Comparison of ENCODE assay signal across 8 cellular contexts in genomic region chrX:42934020-42934701, GRCh38.
A peak's percentile ranks its signal among the peaks of the same experiment; 100 is the strongest.
DNase-seq lines count a peak whose midpoint lies in the region; ATAC-seq and TF ChIP-seq lines count a peak whose summit lies in the region.

No MANE protein-coding gene starts in this region.

- no peak for TF ChIP-seq POLR2A in Peyer's patch (IDR thresholded peaks at IDR 0.05)

- no peaks in the 10 kb centered on the region for H3K4me1 Mint-ChIP-seq in nephron progenitor cell

- peak overlapping the region in 1 of 4 donors; percentile 64 for H3K27ac ChIP-seq in Peyer's patch

- H3K27me3 ChIP-seq in Peyer's patch = no peaks in the 10 kb centered on the region
- H3K27me3 ChIP-seq in MG63 = no peaks in the 10 kb centered on the region

- peaks cover 4% of the 10 kb centered on the region for H3K36me3 Mint-ChIP-seq in nephron progenitor cell (ENCODE audit: low read depth)

- H3K36me3 ChIP-seq in Peyer's patch (no peaks in the 10 kb centered on the region), MG63 (no peaks in the 10 kb centered on the region)

- TF ChIP-seq CTCF in Peyer's patch (IDR thresholded peaks at IDR 0.05) = no peak
- TF ChIP-seq CTCF in nephron progenitor cell (IDR thresholded peaks at IDR 0.05) = no peak

- H3K4me3 ChIP-seq in Peyer's patch = no peak overlapping the region
- H3K4me3 ChIP-seq in MG63 = no peak overlapping the region

- peaks cover 7% of the 10 kb centered on the region for H3K9me3 Mint-ChIP-seq in nephron progenitor cell

- H3K9me3 ChIP-seq in Peyer's patch (no peaks in the 10 kb centered on the region), MG63 (no peaks in the 10 kb centered on the region)

- DNase-seq in NK-92 treated with Interleukin-12 subunit alpha and Interleukin-12 subunit beta, amount 100 ng/mL, for 24 hours (lab: John Stamatoyannopoulos, UW) = peak; percentile 17
- DNase-seq in NK-92 (lab: John Stamatoyannopoulos, UW; ENCODE audit: unreplicated experiment) = no peak
- DNase-seq in Peyer's patch = peak in 2 of 3 donors; percentile 71 to 84
- no peak for DNase-seq in nephron progenitor cell
- no peak for DNase-seq in MG63
- DNase-seq in NCI-H2081 treated with DMSO at 0.1 percent for 48 hours (lab: John Stamatoyannopoulos, UW) = no peak
- no peak for DNase-seq in hepatic stellate cell (ENCODE audit: low spot score)

- H3K4me3 Mint-ChIP-seq in nephron progenitor cell = no peak overlapping the region

- ATAC-seq in HG02943 (IDR thresholded peaks at IDR 0.05; ENCODE audit: low read depth, unreplicated experiment) = peak; percentile 89

- H3K27me3 Mint-ChIP-seq in nephron progenitor cell (ENCODE audit: low read depth, poor library complexity) = peaks cover 3% of the 10 kb centered on the region

- H3K27ac Mint-ChIP-seq in nephron progenitor cell = peak overlapping the region; percentile 44

- H3K4me1 ChIP-seq in Peyer's patch = peaks cover 0 to 15% (median 0%) of the 10 kb centered on the region in 4 donors

Comparison
In these comparisons a context has a peak if more than half of its experiments do, and no peak if none do; other contexts are left out.
1. DNase-seq: peak in NK-92 treated with Interleukin-12 subunit alpha and Interleukin-12 subunit beta, amount 100 ng/mL, for 24 hours (single experiment) and Peyer's patch (2 of 3); none in NK-92 (single experiment), nephron progenitor cell (single experiment), MG63 (single experiment), NCI-H2081 treated with DMSO at 0.1 percent for 48 hours (single experiment) and hepatic stellate cell (single experiment).